Comparison of ENCODE assay signal across 17 cellular contexts in the genomic region with DNA sequence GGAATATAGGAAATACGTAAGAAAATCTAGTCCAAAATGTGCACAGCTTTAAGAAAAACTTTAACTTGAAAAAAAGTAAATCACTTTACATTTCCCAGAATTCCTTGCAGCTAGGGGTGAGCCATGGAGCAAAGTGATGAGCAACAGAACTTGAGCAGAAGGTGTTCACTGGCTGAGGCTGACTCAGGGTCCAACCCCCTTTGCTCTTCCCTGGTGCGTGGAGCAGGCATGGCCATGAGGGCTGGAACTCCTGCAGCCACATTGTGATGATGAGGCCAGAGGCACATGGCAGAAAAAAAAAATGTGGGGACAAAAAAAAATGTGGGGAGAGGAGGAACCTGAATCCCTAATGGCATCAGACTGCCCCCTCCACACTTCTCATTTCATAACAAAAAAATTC. TPM values are rescaled to one million over a fixed set of nuclear protein-coding genes. Genes with fewer than 3 reads are reported as not detected.
DNase-seq lines count a peak whose midpoint lies in the region; ATAC-seq and TF ChIP-seq lines count a peak whose summit lies in the region.
"Had no signal": no experiment of that assay in that cellular context is flagged by ENCODE, and none has a peak within 500 bp of the region (broad histone marks: within the 10 kb centered on the region; RNA-seq: fewer than 3 reads in every experiment).

No MANE protein-coding gene starts in this region.

- peaks cover 63% of the 10 kb centered on the region for H3K36me3 Mint-ChIP-seq in activated CD4-positive, alpha-beta T cell treated with anti-CD3 and anti-CD28 coated beads, Interleukin-2, amount 10 ng/mL, durations not matched to agents 24 days and 14 days (ENCODE audit: low read depth)
- peaks cover 12% of the 10 kb centered on the region for H3K36me3 Mint-ChIP-seq in natural killer cell treated with Interleukin-12 subunit alpha and Interleukin-12 subunit beta and Interleukin-15 and Interleukin-18, amount 100 ng/mL, for 72 hours

- H3K27me3 Mint-ChIP-seq in activated CD4-positive, alpha-beta T cell treated with anti-CD3 and anti-CD28 coated beads, Interleukin-2, amount 10 ng/mL, durations not matched to agents 24 days and 14 days, result no peaks in the 10 kb centered on the region
- H3K27me3 Mint-ChIP-seq in natural killer cell treated with Interleukin-12 subunit alpha and Interleukin-12 subunit beta and Interleukin-15 and Interleukin-18, amount 100 ng/mL, for 72 hours, result no peaks in the 10 kb centered on the region
- H3K27me3 Mint-ChIP-seq: CD8-positive, alpha-beta memory T cell had no signal

- POLR2A ChIA-PET in HEK293 (lab: Yijun Ruan, JAX), result no interaction called here

- no peak for DNase-seq in activated CD4-positive, alpha-beta T cell treated with anti-CD3 and anti-CD28 coated beads, Interleukin-2, amount 10 ng/mL, durations not matched to agents 24 days and 14 days
- no peak for DNase-seq in activated CD4-positive, alpha-beta T cell treated with anti-CD3 and anti-CD28 coated beads for 1 hour
- peak; percentile 11 for DNase-seq in amniotic epithelial cell (ENCODE audit: low read depth)
- DNase-seq in fibroblast of mammary gland (ENCODE audit: low read depth), result peak; percentile 45
- DNase-seq in natural killer cell treated with Interleukin-12 subunit alpha and Interleukin-12 subunit beta and Interleukin-15 and Interleukin-18, amount 100 ng/mL, for 72 hours (ENCODE audit: low spot score), result no peak
- no peak for DNase-seq in activated naive CD4-positive, alpha-beta T cell treated with Interleukin-2 at 50 U/mL for 16 hours
- DNase-seq in NCI-H1694 treated with DMSO at 0.1 percent for 48 hours (lab: John Stamatoyannopoulos, UW), result no peak
- DNase-seq: AML-193; Caco-2; CD8-positive, alpha-beta memory T cell; DND-41; GOT3; HFFc6 had no signal

- peaks cover 22% of the 10 kb centered on the region for H3K4me1 Mint-ChIP-seq in activated CD4-positive, alpha-beta T cell treated with anti-CD3 and anti-CD28 coated beads, Interleukin-2, amount 10 ng/mL, durations not matched to agents 24 days and 14 days
- H3K4me1 Mint-ChIP-seq in natural killer cell treated with Interleukin-12 subunit alpha and Interleukin-12 subunit beta and Interleukin-15 and Interleukin-18, amount 100 ng/mL, for 72 hours (ENCODE audit: low read depth in 2 of 2), result peaks cover 14 to 15% of the 10 kb centered on the region in 2 donors

- no peak overlapping the region for H3K4me3 Mint-ChIP-seq in activated CD4-positive, alpha-beta T cell treated with anti-CD3 and anti-CD28 coated beads, Interleukin-2, amount 10 ng/mL, durations not matched to agents 24 days and 14 days
- no peak overlapping the region for H3K4me3 Mint-ChIP-seq in natural killer cell treated with Interleukin-12 subunit alpha and Interleukin-12 subunit beta and Interleukin-15 and Interleukin-18, amount 100 ng/mL, for 72 hours
- H3K4me3 Mint-ChIP-seq: CD8-positive, alpha-beta memory T cell; H9; HFFc6 had no signal

- H3K4me1 ChIP-seq in HEK293 (ENCODE audit: control insufficient read depth, insufficient read depth, low read length), result no peaks in the 10 kb centered on the region

- H3K9me3 Mint-ChIP-seq in activated CD4-positive, alpha-beta T cell treated with anti-CD3 and anti-CD28 coated beads, Interleukin-2, amount 10 ng/mL, durations not matched to agents 24 days and 14 days, result no peaks in the 10 kb centered on the region
- H3K9me3 Mint-ChIP-seq in natural killer cell treated with Interleukin-12 subunit alpha and Interleukin-12 subunit beta and Interleukin-15 and Interleukin-18, amount 100 ng/mL, for 72 hours, result no peaks in the 10 kb centered on the region
- H3K9me3 Mint-ChIP-seq: CD8-positive, alpha-beta memory T cell; H9; HFFc6 had no signal

- peaks cover 63 to 83% of the 10 kb centered on the region in 2 experiments for H3K36me3 ChIP-seq in HEK293 (ENCODE audit: control insufficient read depth in 2 of 2, insufficient read depth in 1 of 2, low read length in 2 of 2)

- no peaks in the 10 kb centered on the region for H3K9me3 ChIP-seq in HEK293 (ENCODE audit: control insufficient read depth, insufficient read depth, low read depth, low read length)
- H3K9me3 ChIP-seq: Caco-2 had no signal

- TF ChIP-seq CTCF in HEK293 (tag by site-specific recombination; IDR thresholded peaks at IDR 0.05) (no peak), fibroblast of mammary gland (conservative IDR thresholded peaks at IDR 0.05; ENCODE audit: control insufficient read depth, insufficient read depth, low read depth, low read length) (no peak)

- intact Hi-C loops in activated CD4-positive, alpha-beta T cell treated with anti-CD3 and anti-CD28 coated beads, Interleukin-2, amount 10 ng/mL, durations not matched to agents 24 days and 14 days (cut with micrococcal nuclease), result no loop called here

- no peak for ATAC-seq in natural killer cell treated with Interleukin-12 subunit alpha and Interleukin-12 subunit beta and Interleukin-15 and Interleukin-18, amount 100 ng/mL, for 72 hours

- H3K4me3 ChIP-seq in HEK293 (ENCODE audit: low read depth, low read length), result no peak overlapping the region
- no peak overlapping the region for H3K4me3 ChIP-seq in fibroblast of mammary gland (ENCODE audit: control insufficient read depth, low read depth, low read length)
- H3K4me3 ChIP-seq: BLaER1 had no signal

- H3K27ac Mint-ChIP-seq in activated CD4-positive, alpha-beta T cell treated with anti-CD3 and anti-CD28 coated beads, Interleukin-2, amount 10 ng/mL, durations not matched to agents 24 days and 14 days, result peak overlapping the region; percentile 25
- H3K27ac Mint-ChIP-seq in natural killer cell treated with Interleukin-12 subunit alpha and Interleukin-12 subunit beta and Interleukin-15 and Interleukin-18, amount 100 ng/mL, for 72 hours, result no peak overlapping the region
- H3K27ac Mint-ChIP-seq: H9, HFFc6 had no signal

- H3K27ac ChIP-seq in HEK293 (ENCODE audit: extremely low read depth, low read depth, low read length), result no peak overlapping the region
- H3K27ac ChIP-seq: 22Rv1, BLaER1 had no signal

- CTCF ChIA-PET in HEK293 (lab: Yijun Ruan, JAX), result interaction anchor here (0.6 to 1.9 kb wide), 4 partner anchors 9 to 171 kb away, joined by 3 to 11 read pairs (median 4); no protein-coding TSS in a partner anchor

TF ChIP-seq in HEK293, 187 proteins besides CTCF, POLR2A, EP300 and RAD21 (continues in another document):
- TF ChIP-seq, protein P1, sequence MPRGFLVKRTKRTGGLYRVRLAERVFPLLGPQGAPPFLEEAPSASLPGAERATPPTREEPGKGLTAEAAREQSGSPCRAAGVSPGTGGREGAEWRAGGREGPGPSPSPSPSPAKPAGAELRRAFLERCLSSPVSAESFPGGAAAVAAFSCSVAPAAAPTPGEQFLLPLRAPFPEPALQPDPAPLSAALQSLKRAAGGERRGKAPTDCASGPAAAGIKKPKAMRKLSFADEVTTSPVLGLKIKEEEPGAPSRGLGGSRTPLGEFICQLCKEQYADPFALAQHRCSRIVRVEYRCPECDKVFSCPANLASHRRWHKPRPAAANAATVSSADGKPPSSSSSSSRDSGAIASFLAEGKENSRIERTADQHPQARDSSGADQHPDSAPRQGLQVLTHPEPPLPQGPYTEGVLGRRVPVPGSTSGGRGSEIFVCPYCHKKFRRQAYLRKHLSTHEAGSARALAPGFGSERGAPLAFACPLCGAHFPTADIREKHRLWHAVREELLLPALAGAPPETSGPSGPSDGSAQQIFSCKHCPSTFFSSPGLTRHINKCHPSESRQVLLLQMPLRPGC (tag by site-specific recombination; IDR thresholded peaks at IDR 0.05), result no peak
- TF ChIP-seq, protein P2, sequence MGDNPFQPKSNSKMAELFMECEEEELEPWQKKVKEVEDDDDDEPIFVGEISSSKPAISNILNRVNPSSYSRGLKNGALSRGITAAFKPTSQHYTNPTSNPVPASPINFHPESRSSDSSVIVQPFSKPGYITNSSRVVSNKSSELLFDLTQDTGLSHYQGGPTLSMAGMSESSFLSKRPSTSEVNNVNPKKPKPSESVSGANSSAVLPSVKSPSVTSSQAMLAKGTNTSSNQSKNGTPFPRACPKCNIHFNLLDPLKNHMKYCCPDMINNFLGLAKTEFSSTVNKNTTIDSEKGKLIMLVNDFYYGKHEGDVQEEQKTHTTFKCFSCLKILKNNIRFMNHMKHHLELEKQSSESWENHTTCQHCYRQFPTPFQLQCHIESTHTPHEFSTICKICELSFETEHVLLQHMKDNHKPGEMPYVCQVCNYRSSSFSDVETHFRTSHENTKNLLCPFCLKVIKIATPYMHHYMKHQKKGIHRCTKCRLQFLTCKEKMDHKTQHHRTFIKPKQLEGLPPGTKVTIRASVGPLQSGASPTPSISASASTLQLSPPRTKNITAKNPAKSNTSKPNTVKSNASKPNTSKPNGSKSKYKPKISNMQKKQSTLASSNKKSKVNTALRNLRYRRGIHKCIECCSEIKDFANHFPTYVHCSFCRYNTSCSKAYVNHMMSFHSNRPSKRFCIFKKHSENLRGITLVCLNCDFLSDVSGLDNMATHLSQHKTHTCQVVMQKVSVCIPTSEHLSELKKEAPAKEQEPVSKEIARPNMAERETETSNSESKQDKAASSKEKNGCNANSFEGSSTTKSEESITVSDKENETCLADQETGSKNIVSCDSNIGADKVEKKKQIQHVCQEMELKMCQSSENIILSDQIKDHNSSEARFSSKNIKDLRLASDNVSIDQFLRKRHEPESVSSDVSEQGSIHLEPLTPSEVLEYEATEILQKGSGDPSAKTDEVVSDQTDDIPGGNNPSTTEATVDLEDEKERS (tag by site-specific recombination; IDR thresholded peaks at IDR 0.05), result peak; percentile 97
- no peak for TF ChIP-seq ZNF660 (tag by site-specific recombination; IDR thresholded peaks at IDR 0.05)

RNA-seq across cellular contexts. Expression of gene PLA2G4C, which starts 9.9 kb away (rescaled TPM):
- total RNA-seq in activated CD4-positive, alpha-beta T cell treated with anti-CD3 and anti-CD28 coated beads, Interleukin-2, amount 10 ng/mL, durations not matched to agents 24 days and 14 days, result 9.2 and 11.4 TPM in 2 replicates
- 10 to 100 TPM in 1 of 2 donors, 1 to 10 TPM in 1; 8.2 to 17.2 TPM for total RNA-seq in natural killer cell treated with Interleukin-12 subunit alpha and Interleukin-12 subunit beta and Interleukin-15 and Interleukin-18, amount 100 ng/mL, for 72 hours

RNA-seq across cellular contexts. Expression of gene LIG1, which starts 49.6 kb away (rescaled TPM):
- total RNA-seq in activated CD4-positive, alpha-beta T cell treated with anti-CD3 and anti-CD28 coated beads, Interleukin-2, amount 10 ng/mL, durations not matched to agents 24 days and 14 days, result 138 and 144 TPM in 2 replicates
- total RNA-seq in natural killer cell treated with Interleukin-12 subunit alpha and Interleukin-12 subunit beta and Interleukin-15 and Interleukin-18, amount 100 ng/mL, for 72 hours, result 100 to 1,000 TPM in 1 of 2 donors, 10 to 100 TPM in 1; 65.8 to 172 TPM

RNA-seq across cellular contexts. Expression of gene ZSWIM9, which starts 50.0 kb away (rescaled TPM):
- total RNA-seq in activated CD4-positive, alpha-beta T cell treated with anti-CD3 and anti-CD28 coated beads, Interleukin-2, amount 10 ng/mL, durations not matched to agents 24 days and 14 days, result 8.0 and 9.9 TPM in 2 replicates
- 10 to 100 TPM in 1 of 2 donors, 1 to 10 TPM in 1; 6.2 to 16.8 TPM for total RNA-seq in natural killer cell treated with Interleukin-12 subunit alpha and Interleukin-12 subunit beta and Interleukin-15 and Interleukin-18, amount 100 ng/mL, for 72 hours

Comparison
In these comparisons a context has a peak if more than half of its experiments do, and no peak if none do; other contexts are left out.
1. DNase-seq: peak in amniotic epithelial cell (single experiment) and fibroblast of mammary gland (single experiment); none in activated CD4-positive, alpha-beta T cell treated with anti-CD3 and anti-CD28 coated beads, Interleukin-2, amount 10 ng/mL, durations not matched to agents 24 days and 14 days (single experiment), activated CD4-positive, alpha-beta T cell treated with anti-CD3 and anti-CD28 coated beads for 1 hour (single experiment), natural killer cell treated with Interleukin-12 subunit alpha and Interleukin-12 subunit beta and Interleukin-15 and Interleukin-18, amount 100 ng/mL, for 72 hours (single experiment), activated naive CD4-positive, alpha-beta T cell treated with Interleukin-2 at 50 U/mL for 16 hours (single experiment) and NCI-H1694 treated with DMSO at 0.1 percent for 48 hours (single experiment).